In genomic region chr17:50130778-50131317, GRCh38 we compare ENCODE assay signal across 10 cellular contexts. TPM values are rescaled to one million over a fixed set of nuclear protein-coding genes. Genes with fewer than 3 reads are reported as not detected.
DNase-seq lines count a peak whose midpoint lies in the region; ATAC-seq, FAIRE-seq and TF ChIP-seq lines count a peak whose summit lies in the region.
"Had no signal": no experiment of that assay in that cellular context is flagged by ENCODE, and none has a peak within 500 bp of the region (broad histone marks: within the 10 kb centered on the region; RNA-seq: fewer than 3 reads in every experiment).

No MANE protein-coding gene starts in this region.

- POLR2A ChIA-PET in CD8-positive, alpha-beta memory T cell (lab: Charles Lee), result interaction anchor here (0.6 to 1.1 kb wide), 4 partner anchors 8 to 26 kb away, joined by 3 read pairs; no protein-coding TSS in a partner anchor

- TF ChIP-seq CTCF in mesothelial cell of epicardium (IDR thresholded peaks at IDR 0.05; ENCODE audit: unreplicated experiment), result no peak
- TF ChIP-seq CTCF in prostate gland (IDR thresholded peaks at IDR 0.05), result no peak

- no peaks in the 10 kb centered on the region for H3K9me3 Mint-ChIP-seq in CD8-positive, alpha-beta memory T cell
- no peaks in the 10 kb centered on the region for H3K9me3 Mint-ChIP-seq in activated naive CD4-positive, alpha-beta T cell treated with anti-CD3 and anti-CD28 coated beads, Interleukin-2, amount 50 U/mL, for 72 hours
- H3K9me3 Mint-ChIP-seq in mesothelial cell of epicardium, result no peaks in the 10 kb centered on the region

- CTCF ChIA-PET in CD8-positive, alpha-beta memory T cell (lab: Charles Lee), result interaction anchor here (0.9 to 2.5 kb wide), 7 partner anchors 8 to 70 kb away, joined by 3 to 8 read pairs (median 7); no protein-coding TSS in a partner anchor

- no peak overlapping the region for H3K4me3 ChIP-seq in CD8-positive, alpha-beta memory T cell (ENCODE audit: low read length)
- no peak overlapping the region for H3K4me3 ChIP-seq in prostate gland

- peak overlapping the region in 5 of 8 donors; percentile 45 to 90 (median 78) for H3K27ac Mint-ChIP-seq in CD8-positive, alpha-beta memory T cell
- peak overlapping the region; percentile 68 to 79 for H3K27ac Mint-ChIP-seq in activated naive CD4-positive, alpha-beta T cell treated with anti-CD3 and anti-CD28 coated beads, Interleukin-2, amount 50 U/mL, for 72 hours
- no peak overlapping the region for H3K27ac Mint-ChIP-seq in mesothelial cell of epicardium

- FAIRE-seq in HTR-8/SVneo (lab: Jason Lieb, UNC), result peak; percentile 48

- intact Hi-C loops in prostate gland (cut with DNase I), result no loop called here

- 48% methylated on average over 10 of the region's 10 CpGs for WGBS in prostate gland

- peaks cover 5 to 15% of the 10 kb centered on the region in 2 donors for H3K27me3 Mint-ChIP-seq in CD8-positive, alpha-beta memory T cell
- H3K27me3 Mint-ChIP-seq in mesothelial cell of epicardium (ENCODE audit: low read depth), result peaks cover 8% of the 10 kb centered on the region

- H3K4me3 Mint-ChIP-seq in CD8-positive, alpha-beta memory T cell, result peak overlapping the region; percentile 65 to 82 (median 72)
- H3K4me3 Mint-ChIP-seq in mesothelial cell of epicardium, result peak overlapping the region; percentile 65

- no peak for TF ChIP-seq POLR2A in prostate gland (IDR thresholded peaks at IDR 0.05)

- peaks cover 16% of the 10 kb centered on the region for H3K4me1 ChIP-seq in CD8-positive, alpha-beta memory T cell (ENCODE audit: insufficient read depth, low read length)
- H3K4me1 ChIP-seq in prostate gland (replicated peaks), result no peaks in the 10 kb centered on the region

- H3K36me3 ChIP-seq in CD8-positive, alpha-beta memory T cell (ENCODE audit: insufficient read depth, low read length), result peaks cover 5% of the 10 kb centered on the region
- peaks cover 0 to 8% of the 10 kb centered on the region in 2 donors for H3K36me3 ChIP-seq in prostate gland

- H3K9me3 ChIP-seq in CD8-positive, alpha-beta memory T cell (ENCODE audit: low read length), result no peaks in the 10 kb centered on the region
- H3K9me3 ChIP-seq in prostate gland, result no peaks in the 10 kb centered on the region

- peaks cover 6% of the 10 kb centered on the region for H3K27me3 ChIP-seq in CD8-positive, alpha-beta memory T cell (ENCODE audit: insufficient read depth, low read length, poor library complexity, severe bottlenecking)
- peaks cover 5% of the 10 kb centered on the region for H3K27me3 ChIP-seq in prostate gland (replicated peaks; ENCODE audit: insufficient read depth)

- peaks cover 0 to 19% (median 2%) of the 10 kb centered on the region in 3 donors for H3K36me3 Mint-ChIP-seq in CD8-positive, alpha-beta memory T cell
- peaks cover 0 to 16% of the 10 kb centered on the region in 2 donors for H3K36me3 Mint-ChIP-seq in activated naive CD4-positive, alpha-beta T cell treated with anti-CD3 and anti-CD28 coated beads, Interleukin-2, amount 50 U/mL, for 72 hours
- peaks cover 2% of the 10 kb centered on the region for H3K36me3 Mint-ChIP-seq in mesothelial cell of epicardium

- peaks cover 23 to 41% (median 32%) of the 10 kb centered on the region in 3 donors for H3K4me1 Mint-ChIP-seq in CD8-positive, alpha-beta memory T cell
- peaks cover 20% of the 10 kb centered on the region for H3K4me1 Mint-ChIP-seq in mesothelial cell of epicardium

- peak in 1 of 5 donors; percentile 42 for DNase-seq in CD8-positive, alpha-beta memory T cell
- no peak for DNase-seq in HTR-8/SVneo (ENCODE audit: insufficient read length, low spot score)
- DNase-seq in activated naive CD4-positive, alpha-beta T cell treated with anti-CD3 and anti-CD28 coated beads, Interleukin-2, amount 50 U/mL, for 72 hours (ENCODE audit: low spot score in 2 of 2), result no peak
- no peak for DNase-seq in mesothelial cell of epicardium (ENCODE audit: low spot score in 2 of 2, unreplicated experiment in 2 of 2)
- DNase-seq in prostate gland (ENCODE audit: low spot score), result no peak
- DNase-seq in AG08395 (ENCODE audit: low spot score), result no peak
- DNase-seq: NCI-H1694 treated with DMSO at 0.1 percent for 48 hours had no signal

- no peak overlapping the region for H3K27ac ChIP-seq in CD8-positive, alpha-beta memory T cell (ENCODE audit: low read depth, low read length)
- H3K27ac ChIP-seq in prostate gland, result no peak overlapping the region

- peak; percentile 24 to 32 for ATAC-seq in activated naive CD4-positive, alpha-beta T cell treated with anti-CD3 and anti-CD28 coated beads, Interleukin-2, amount 50 U/mL, for 72 hours
- ATAC-seq in GM21360 (IDR thresholded peaks at IDR 0.05; ENCODE audit: unreplicated experiment) (no peak), GM19395 (IDR thresholded peaks at IDR 0.05; ENCODE audit: unreplicated experiment) (no peak)

RNA-seq across cellular contexts. Expression of gene SAMD14, which starts 0.9 kb away (rescaled TPM):
- 1 to 10 TPM in 1 of 2 experiments, under 1 TPM in 1; 0.92 to 1.3 TPM for total RNA-seq in CD8-positive, alpha-beta memory T cell
- not detected for polyA plus RNA-seq in CD8-positive, alpha-beta memory T cell
- 1 to 10 TPM; 1.3 to 4.4 TPM for total RNA-seq in activated naive CD4-positive, alpha-beta T cell treated with anti-CD3 and anti-CD28 coated beads, Interleukin-2, amount 50 U/mL, for 72 hours
- 17.3 to 20.0 TPM (median 19.4 TPM) in 3 replicates for total RNA-seq in mesothelial cell of epicardium
- total RNA-seq in prostate gland, result 1 to 10 TPM; 2.5 to 7.4 TPM

RNA-seq across cellular contexts. Expression of gene PPP1R9B, which starts 19.6 kb away (rescaled TPM):
- total RNA-seq in CD8-positive, alpha-beta memory T cell, result 10 to 100 TPM; 86.9 to 89.0 TPM
- polyA plus RNA-seq in CD8-positive, alpha-beta memory T cell, result 1.7 TPM
- 100 to 1,000 TPM in 1 of 2 donors, 10 to 100 TPM in 1; 74.4 to 112 TPM for total RNA-seq in activated naive CD4-positive, alpha-beta T cell treated with anti-CD3 and anti-CD28 coated beads, Interleukin-2, amount 50 U/mL, for 72 hours
- total RNA-seq in mesothelial cell of epicardium (56.4 to 58.6 TPM (median 56.6 TPM) in 3 replicates), prostate gland (10 to 100 TPM; 36.2 to 79.7 TPM)

RNA-seq across cellular contexts. Expression of gene SGCA, which starts 35.0 kb away (rescaled TPM):
- total RNA-seq in CD8-positive, alpha-beta memory T cell, result under 1 TPM in 1 of 2 experiments, not detected in 1; 0.31 TPM
- not detected for polyA plus RNA-seq in CD8-positive, alpha-beta memory T cell
- under 1 TPM; 0.31 to 0.41 TPM for total RNA-seq in activated naive CD4-positive, alpha-beta T cell treated with anti-CD3 and anti-CD28 coated beads, Interleukin-2, amount 50 U/mL, for 72 hours
- total RNA-seq in mesothelial cell of epicardium (not detected in 3 replicates), prostate gland (10 to 100 TPM; 13.9 to 19.4 TPM)
- total RNA-seq: T-helper 2 cell treated with Interferon-gamma antibody and Interleukin-4, amounts not matched to agents 100 ng/mL and 5 ng/mL, for 36 hours had no signal

RNA-seq across cellular contexts. Expression of gene PDK2, which starts 35.7 kb away (rescaled TPM):
- 10 to 100 TPM; 19.5 to 22.4 TPM for total RNA-seq in CD8-positive, alpha-beta memory T cell
- polyA plus RNA-seq in CD8-positive, alpha-beta memory T cell, result 41.2 TPM
- 10 to 100 TPM; 14.3 to 18.7 TPM for total RNA-seq in activated naive CD4-positive, alpha-beta T cell treated with anti-CD3 and anti-CD28 coated beads, Interleukin-2, amount 50 U/mL, for 72 hours
- 44.6 to 46.0 TPM (median 45.4 TPM) in 3 replicates for total RNA-seq in mesothelial cell of epicardium
- 10 to 100 TPM; 47.1 to 79.5 TPM for total RNA-seq in prostate gland

Comparison
In these comparisons a context has a peak if more than half of its experiments do, and no peak if none do; other contexts are left out.
1. ATAC-seq: peak in activated naive CD4-positive, alpha-beta T cell treated with anti-CD3 and anti-CD28 coated beads, Interleukin-2, amount 50 U/mL, for 72 hours (2 of 2); none in GM21360 (single experiment) and GM19395 (single experiment).
2. RNA of gene SGCA, which starts 35.0 kb away (total RNA-seq): 13.9 to 19.4 TPM in prostate gland; 0.31 to 0.41 TPM in activated naive CD4-positive, alpha-beta T cell treated with anti-CD3 and anti-CD28 coated beads, Interleukin-2, amount 50 U/mL, for 72 hours, 0.31 TPM in CD8-positive, alpha-beta memory T cell and not detected in mesothelial cell of epicardium; every median in the first group is over 10 times any median in the second.